In the genomic region with DNA sequence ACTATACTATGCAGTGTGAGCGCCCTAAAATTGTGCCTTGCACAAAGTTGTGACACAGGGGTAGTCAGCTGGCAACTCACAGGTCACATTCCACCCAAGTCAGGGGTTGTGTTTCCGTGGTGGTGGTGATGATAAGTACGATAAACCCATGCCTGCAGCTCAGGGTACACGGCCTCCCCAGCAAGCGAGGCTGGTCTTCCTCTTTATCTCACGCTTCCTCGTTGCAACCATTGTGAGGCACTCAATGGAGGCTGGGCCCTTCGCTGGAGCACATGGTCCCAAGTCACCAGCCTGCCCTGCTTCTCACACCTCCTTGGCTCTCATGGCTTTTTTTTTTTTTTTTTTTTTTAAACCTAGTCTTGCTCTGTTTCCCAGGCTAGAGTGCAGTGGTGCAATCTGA, we compare ENCODE assay signal across 22 cellular contexts.
"Had no signal": no experiment of that assay in that cellular context is flagged by ENCODE, and none has a peak within 500 bp of the region (broad histone marks: within the 10 kb centered on the region; RNA-seq: fewer than 3 reads in every experiment).

No MANE protein-coding gene starts in this region.

- H3K9ac ChIP-seq: neural progenitor cell had no signal

- H3K4me3 Mint-ChIP-seq: naive thymus-derived CD4-positive, alpha-beta T cell; nephron; neural progenitor cell; stimulated activated naive CD8-positive, alpha-beta T cell treated with anti-CD3 and anti-CD28 coated beads, Interleukin-15, amount 100 ng/mL, for 72 hours had no signal

- H2AFZ ChIP-seq: hepatocyte, neural progenitor cell had no signal

- H3K4me3 ChIP-seq: dorsolateral prefrontal cortex, gastrocnemius medialis, heart left ventricle, hepatocyte, neural progenitor cell, psoas muscle, skin epidermis, spleen, suprapubic skin had no signal

- H3K27ac ChIP-seq: gastrocnemius medialis, heart left ventricle, hepatocyte, neural progenitor cell, psoas muscle, skin epidermis, spleen, suprapubic skin had no signal

- H3K36me3 Mint-ChIP-seq: neural progenitor cell had no signal

- H3K4me2 ChIP-seq: hepatocyte, neural progenitor cell had no signal

- DNase-seq: cortex of kidney; effector CD4-positive, alpha-beta T cell; gastrocnemius medialis; heart left ventricle; mesenchymal stem cell; midbrain; naive thymus-derived CD4-positive, alpha-beta T cell; nucleus accumbens; psoas muscle; spleen; stimulated activated CD4-positive, alpha-beta T cell treated with anti-CD3 and anti-CD28 coated beads, Interleukin-4, amount 100 ng/mL, for 4 hours; stimulated activated naive CD4-positive, alpha-beta T cell; stimulated activated naive CD8-positive, alpha-beta T cell treated with anti-CD3 and anti-CD28 coated beads, Interleukin-15, amount 100 ng/mL, for 72 hours; trophoblast cell had no signal

- H3K9me3 Mint-ChIP-seq: stimulated activated naive CD8-positive, alpha-beta T cell treated with anti-CD3 and anti-CD28 coated beads, Interleukin-15, amount 100 ng/mL, for 72 hours had no signal

- FAIRE-seq: kidney had no signal

- H3K4me1 Mint-ChIP-seq: neural progenitor cell had no signal

- H3K27me3 Mint-ChIP-seq: naive thymus-derived CD4-positive, alpha-beta T cell; stimulated activated naive CD8-positive, alpha-beta T cell treated with anti-CD3 and anti-CD28 coated beads, Interleukin-15, amount 100 ng/mL, for 72 hours had no signal

- ATAC-seq: gastrocnemius medialis; heart left ventricle; left lobe of liver; naive thymus-derived CD4-positive, alpha-beta T cell; psoas muscle; stimulated activated naive CD8-positive, alpha-beta T cell treated with anti-CD3 and anti-CD28 coated beads, Interleukin-15, amount 100 ng/mL, for 72 hours had no signal

- H3K4me1 ChIP-seq: gastrocnemius medialis, neural progenitor cell, psoas muscle, suprapubic skin had no signal

- H3K9me3 ChIP-seq: gastrocnemius medialis, heart left ventricle, psoas muscle, spleen, suprapubic skin had no signal

- H3K36me3 ChIP-seq: gastrocnemius medialis, heart left ventricle, neural progenitor cell, suprapubic skin had no signal

- H3K27me3 ChIP-seq: dorsolateral prefrontal cortex, gastrocnemius medialis, heart left ventricle, hepatocyte, neural progenitor cell, spleen, suprapubic skin had no signal
